Comparison of ENCODE assay signal across 8 cellular contexts in the genomic region with DNA sequence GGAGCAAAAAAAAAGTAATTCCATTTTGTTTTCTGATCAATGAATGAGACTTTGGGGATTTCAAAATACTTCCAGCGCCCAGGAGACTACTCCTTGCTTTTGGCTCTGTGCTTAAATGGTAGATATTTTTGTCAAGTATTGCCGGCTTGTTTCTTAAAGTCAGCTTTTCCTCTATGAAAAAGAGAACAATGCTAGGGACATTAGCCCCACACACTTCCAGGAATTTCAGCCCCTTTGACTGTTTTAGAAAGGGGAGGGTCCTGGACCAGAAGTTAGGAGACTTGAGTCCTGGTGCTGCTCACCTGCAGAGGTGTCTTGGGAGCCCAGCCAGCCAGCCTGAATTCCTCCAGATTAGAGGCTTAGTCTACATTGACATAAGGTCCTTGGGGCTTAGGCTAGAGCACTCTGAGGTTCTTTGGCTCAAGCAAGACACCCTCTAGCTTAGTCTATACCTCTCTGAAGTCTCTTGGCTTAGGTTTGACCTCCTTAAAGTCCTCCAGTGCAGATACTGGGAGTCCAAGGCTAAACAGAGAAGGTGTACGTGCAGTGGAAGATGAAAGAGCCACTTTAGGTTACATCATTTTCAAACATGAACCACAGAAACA. TPM values are rescaled to one million over a fixed set of nuclear protein-coding genes. Genes with fewer than 3 reads are reported as not detected.
A peak's percentile ranks its signal among the peaks of the same experiment; 100 is the strongest.
DNase-seq lines count a peak whose midpoint lies in the region; ATAC-seq lines count a peak whose summit lies in the region.

No MANE protein-coding gene starts in this region.

- H3K27ac Mint-ChIP-seq in activated CD4-positive, alpha-beta memory T cell treated with anti-CD3 and anti-CD28 coated beads for 36 hours, result peak overlapping the region; percentile 96
- peak overlapping the region; percentile 89 for H3K27ac Mint-ChIP-seq in stimulated activated memory B cell treated with anti-CD40 and anti-IgM and Interleukin-4, amounts not matched to agents 10 μg/mL and 1 μg/mL and 100 μg/mL, for 72 hours

- H3K4me3 ChIP-seq in HUES6 (ENCODE audit: low read depth, low read length) (peak overlapping the region; percentile 83), iPS DF 6.9 (ENCODE audit: low read length) (peak overlapping the region; percentile 76; the same call in 1 of the 2 replicates)

- no peak for ATAC-seq in stimulated activated memory B cell treated with anti-CD40 and anti-IgM and Interleukin-4, amounts not matched to agents 10 μg/mL and 1 μg/mL and 100 μg/mL, for 72 hours
- no peak for ATAC-seq in GM21526 (IDR thresholded peaks at IDR 0.05; ENCODE audit: low FRiP score, unreplicated experiment)

- H3K4me3 Mint-ChIP-seq in activated CD4-positive, alpha-beta memory T cell treated with anti-CD3 and anti-CD28 coated beads for 36 hours, result peak overlapping the region; percentile 95
- peak overlapping the region; percentile 90 for H3K4me3 Mint-ChIP-seq in stimulated activated memory B cell treated with anti-CD40 and anti-IgM and Interleukin-4, amounts not matched to agents 10 μg/mL and 1 μg/mL and 100 μg/mL, for 72 hours

- H3K27ac ChIP-seq in HUES6 (ENCODE audit: low read depth, low read length), result no peak overlapping the region
- H3K27ac ChIP-seq in iPS DF 6.9 (ENCODE audit: low read length), result no peak overlapping the region

- no CpG with 5 or more reads among the region's 3 CpGs for WGBS in iPS DF 6.9 (ENCODE audit: insufficient coverage, insufficient read length)

- peak overlapping the region; percentile 45 for H3K9ac ChIP-seq in HUES6 (ENCODE audit: low read length)

- H3K4me1 Mint-ChIP-seq in activated CD4-positive, alpha-beta memory T cell treated with anti-CD3 and anti-CD28 coated beads for 36 hours (ENCODE audit: low read depth), result peaks cover 69% of the 10 kb centered on the region
- H3K4me1 Mint-ChIP-seq in stimulated activated memory B cell treated with anti-CD40 and anti-IgM and Interleukin-4, amounts not matched to agents 10 μg/mL and 1 μg/mL and 100 μg/mL, for 72 hours, result peaks cover 42% of the 10 kb centered on the region

- H3K9me3 ChIP-seq in HUES6 (ENCODE audit: control insufficient read depth, insufficient read depth, low read depth, low read length), result no peaks in the 10 kb centered on the region
- H3K9me3 ChIP-seq in iPS DF 6.9 (ENCODE audit: control insufficient read depth, insufficient read depth, low read length), result no peaks in the 10 kb centered on the region

- no peaks in the 10 kb centered on the region for H3K27me3 Mint-ChIP-seq in activated CD4-positive, alpha-beta memory T cell treated with anti-CD3 and anti-CD28 coated beads for 36 hours
- H3K27me3 Mint-ChIP-seq in stimulated activated memory B cell treated with anti-CD40 and anti-IgM and Interleukin-4, amounts not matched to agents 10 μg/mL and 1 μg/mL and 100 μg/mL, for 72 hours, result no peaks in the 10 kb centered on the region

- peaks cover 4% of the 10 kb centered on the region for H3K36me3 Mint-ChIP-seq in activated CD4-positive, alpha-beta memory T cell treated with anti-CD3 and anti-CD28 coated beads for 36 hours
- no peaks in the 10 kb centered on the region for H3K36me3 Mint-ChIP-seq in stimulated activated memory B cell treated with anti-CD40 and anti-IgM and Interleukin-4, amounts not matched to agents 10 μg/mL and 1 μg/mL and 100 μg/mL, for 72 hours

- H3K4me1 ChIP-seq in HUES6 (ENCODE audit: control insufficient read depth, insufficient read depth, low read length) (peaks cover 39% of the 10 kb centered on the region), iPS DF 6.9 (ENCODE audit: control insufficient read depth, insufficient read depth, low read length) (no peaks in the 10 kb centered on the region)

- CTCF ChIA-PET in activated CD4-positive, alpha-beta memory T cell treated with anti-CD3 and anti-CD28 coated beads for 36 hours (lab: Charles Lee), result interaction anchor here (0.6 to 1.6 kb wide), 6 partner anchors 11 to 262 kb away, joined by 3 to 5 read pairs (median 3); no protein-coding TSS in a partner anchor

- H3K9me3 Mint-ChIP-seq in activated CD4-positive, alpha-beta memory T cell treated with anti-CD3 and anti-CD28 coated beads for 36 hours, result no peaks in the 10 kb centered on the region
- no peaks in the 10 kb centered on the region for H3K9me3 Mint-ChIP-seq in stimulated activated memory B cell treated with anti-CD40 and anti-IgM and Interleukin-4, amounts not matched to agents 10 μg/mL and 1 μg/mL and 100 μg/mL, for 72 hours

- H3K27me3 ChIP-seq in HUES6 (ENCODE audit: control insufficient read depth, insufficient read depth, low read length) (peaks cover 40% of the 10 kb centered on the region), iPS DF 6.9 (ENCODE audit: control insufficient read depth, insufficient read depth, low read length) (peaks cover 28% of the 10 kb centered on the region)

- peak; percentile 12 for DNase-seq in activated CD4-positive, alpha-beta memory T cell treated with anti-CD3 and anti-CD28 coated beads for 36 hours
- DNase-seq in iPS DF 6.9 (ENCODE audit: low read depth, low spot score), result no peak
- DNase-seq in GM19238 (ENCODE audit: insufficient read length, low spot score), result no peak
- no peak for DNase-seq in RKO (ENCODE audit: low spot score)
- no peak for DNase-seq in NCI-H146 treated with DMSO at 0.1 percent for 48 hours (lab: John Stamatoyannopoulos, UW; ENCODE audit: unreplicated experiment)

- intact Hi-C loops in activated CD4-positive, alpha-beta memory T cell treated with anti-CD3 and anti-CD28 coated beads for 36 hours (cut with micrococcal nuclease), result loop anchor here (1.0 to 5.0 kb wide), 4 partner anchors 100 to 815 kb away; a partner anchor contains a TSS

- POLR2A ChIA-PET in activated CD4-positive, alpha-beta memory T cell treated with anti-CD3 and anti-CD28 coated beads for 36 hours (lab: Charles Lee), result interaction anchor here (1.1 to 3.2 kb wide), 6 partner anchors 10 to 542 kb away, joined by 3 to 23 read pairs (median 8); a partner anchor contains a TSS

- no peaks in the 10 kb centered on the region for H3K36me3 ChIP-seq in HUES6 (ENCODE audit: control insufficient read depth, insufficient read depth, low read length)
- H3K36me3 ChIP-seq in iPS DF 6.9 (ENCODE audit: control insufficient read depth, insufficient read depth, low read length), result no peaks in the 10 kb centered on the region

RNA-seq across cellular contexts. Expression of a gene that starts 1.6 kb away (rescaled TPM):
- 10 to 100 TPM; 15.0 to 16.6 TPM for total RNA-seq in activated CD4-positive, alpha-beta memory T cell treated with anti-CD3 and anti-CD28 coated beads for 36 hours
